16 cellular contexts compared by ENCODE assay signal in genomic region chr9:36147441-36148175, GRCh38. TPM values are rescaled to one million over a fixed set of nuclear protein-coding genes. Genes with fewer than 3 reads are reported as not detected.
DNase-seq lines count a peak whose midpoint lies in the region; ATAC-seq and TF ChIP-seq lines count a peak whose summit lies in the region.
"Had no signal": no experiment of that assay in that cellular context is flagged by ENCODE, and none has a peak within 500 bp of the region (broad histone marks: within the 10 kb centered on the region; RNA-seq: fewer than 3 reads in every experiment).

No MANE protein-coding gene starts in this region.

- intact Hi-C loops in adrenal gland (cut with DNase I) = no loop called here

- H3K4me3 Mint-ChIP-seq in mesothelial cell of epicardium = no peak overlapping the region

- H3K36me3 ChIP-seq in adrenal gland (replicated peaks in 1 of 2) = no peaks in the 10 kb centered on the region
- H3K36me3 ChIP-seq: cardiac muscle cell, upper lobe of left lung had no signal

- peaks cover 15% of the 10 kb centered on the region for H3K4me1 Mint-ChIP-seq in mesothelial cell of epicardium

- 81 to 90% (median 86%) methylated on average over 9 to 14 of the region's 14 CpGs for WGBS in adrenal gland, 4 donors

- H3K27me3 ChIP-seq in adrenal gland = no peaks in the 10 kb centered on the region
- H3K27me3 ChIP-seq: cardiac muscle cell, left lung, upper lobe of left lung had no signal

- peak; percentile 64 for DNase-seq in activated effector memory CD4-positive, alpha-beta T cell treated with anti-CD3 and anti-CD28 coated beads, Interleukin-2, amount 50 U/mL, for 16 hours
- DNase-seq in activated effector memory CD4-positive, alpha-beta T cell treated with Interleukin-2 at 50 U/mL for 16 hours = no peak
- DNase-seq in adrenal gland (no peak), mesothelial cell of epicardium (ENCODE audit: low spot score in 2 of 2, unreplicated experiment in 2 of 2) (no peak), NCI-H82 (lab: John Stamatoyannopoulos, UW) (no peak)
- DNase-seq: DMS53, left lung, NCI-H2171, upper lobe of left lung had no signal

- TF ChIP-seq POLR2A in adrenal gland (IDR thresholded peaks at IDR 0.05) = no peak

- H3K4me3 ChIP-seq in adrenal gland = no peak overlapping the region
- H3K4me3 ChIP-seq: cardiac muscle cell, left lung, upper lobe of left lung had no signal

- no peak for TF ChIP-seq CTCF in adrenal gland (IDR thresholded peaks at IDR 0.05)
- no peak for TF ChIP-seq CTCF in mesothelial cell of epicardium (IDR thresholded peaks at IDR 0.05; ENCODE audit: unreplicated experiment)

- H3K27ac ChIP-seq in adrenal gland (peak overlapping the region in 3 of 5 donors; percentile 29 to 90 (median 80)), temporal lobe (ENCODE audit: low read depth, low read length) (peak overlapping the region; percentile 98)
- H3K27ac ChIP-seq: cardiac muscle cell, epithelial cell of prostate had no signal

- no peaks in the 10 kb centered on the region for H3K27me3 Mint-ChIP-seq in mesothelial cell of epicardium (ENCODE audit: low read depth)

- no peak for ATAC-seq in GM19023 (IDR thresholded peaks at IDR 0.05; ENCODE audit: unreplicated experiment)
- ATAC-seq in GM21526 (IDR thresholded peaks at IDR 0.05; ENCODE audit: low FRiP score, unreplicated experiment) = no peak
- ATAC-seq: activated CD4-positive, CD25-positive, alpha-beta regulatory T cell treated with anti-CD3 and anti-CD28 coated beads, Interleukin-2, amount 50 U/mL, for 24 hours had no signal

- H3K36me3 Mint-ChIP-seq in mesothelial cell of epicardium = peaks cover 23% of the 10 kb centered on the region

- peaks cover 13% of the 10 kb centered on the region for H3K9me3 Mint-ChIP-seq in mesothelial cell of epicardium

- no peaks in the 10 kb centered on the region for H3K9me3 ChIP-seq in adrenal gland (replicated peaks in 1 of 3)
- H3K9me3 ChIP-seq: left lung had no signal

- H3K4me1 ChIP-seq in adrenal gland (replicated peaks in 1 of 2) = peaks cover 22 to 38% of the 10 kb centered on the region in 2 donors

- peak overlapping the region; percentile 30 for H3K27ac Mint-ChIP-seq in mesothelial cell of epicardium

RNA-seq across cellular contexts. Expression of gene GLIPR2, which starts 11.1 kb away (rescaled TPM):
- 10 to 100 TPM; 20.8 to 42.4 (median 33.5) TPM for total RNA-seq in adrenal gland
- polyA plus RNA-seq in adrenal gland = 10 to 100 TPM; 16.1 to 35.2 (median 24.3) TPM
- total RNA-seq in mesothelial cell of epicardium = 31.3 to 34.1 TPM (median 33.3 TPM) in 3 replicates
- total RNA-seq in temporal lobe = 3.9 TPM

RNA-seq across cellular contexts. Expression of gene CCIN, which starts 21.6 kb away (rescaled TPM):
- 1 to 10 TPM in 3 of 8 donors, under 1 TPM in 5; 0.22 to 1.9 (median 0.49) TPM for total RNA-seq in adrenal gland
- 1 to 10 TPM in 1 of 3 donors, under 1 TPM in 2; 0.20 to 1.2 (median 0.32) TPM for polyA plus RNA-seq in adrenal gland
- 0.33 to 0.52 TPM (median 0.40 TPM) in 3 replicates for total RNA-seq in mesothelial cell of epicardium
- total RNA-seq in temporal lobe = under 0.01 TPM
- total RNA-seq: HT-29 had no signal
- polyA plus RNA-seq: cardiac muscle cell had no signal

RNA-seq across cellular contexts. Expression of gene CLTA, which starts 43.1 kb away (rescaled TPM):
- total RNA-seq in adrenal gland (100 to 1,000 TPM; 167 to 301 (median 230) TPM), mesothelial cell of epicardium (173 to 181 TPM (median 180 TPM) in 3 replicates), temporal lobe (92.9 TPM)
- 100 to 1,000 TPM in 2 of 3 donors, 10 to 100 TPM in 1; 95.6 to 199 (median 126) TPM for polyA plus RNA-seq in adrenal gland
